25 cellular contexts compared by ENCODE assay signal in the genomic region with DNA sequence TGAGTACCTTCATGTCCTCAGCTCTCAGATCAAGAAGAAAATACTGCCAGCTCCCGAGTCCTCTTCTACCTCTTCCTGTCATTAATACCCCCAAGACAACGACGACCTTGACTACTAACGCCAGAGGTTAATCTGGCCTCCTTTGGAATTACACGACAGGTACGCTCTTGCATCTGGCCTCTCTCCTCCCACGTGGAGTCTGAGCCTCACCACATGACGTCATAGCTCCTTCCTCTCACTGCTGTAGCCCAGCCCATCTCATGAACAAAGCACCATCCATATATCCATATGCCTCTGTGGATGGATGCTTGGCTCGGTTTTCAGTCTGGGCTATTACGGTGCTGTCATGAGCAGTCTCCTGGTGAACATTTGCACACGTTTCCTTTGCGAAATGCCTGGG.
"Had no signal": no experiment of that assay in that cellular context is flagged by ENCODE, and none has a peak within 500 bp of the region (broad histone marks: within the 10 kb centered on the region; RNA-seq: fewer than 3 reads in every experiment).

No MANE protein-coding gene starts in this region.

- H3K27ac Mint-ChIP-seq: activated B cell treated with CpG ODN at 0.5 μM for 24 hours; activated CD8-positive, alpha-beta T cell treated with anti-CD3 and anti-CD28 coated beads for 36 hours; activated naive CD4-positive, alpha-beta T cell treated with anti-CD3 and anti-CD28 coated beads, Interleukin-2, amount 50 U/mL, for 72 hours; activated T-helper 17 cell treated with anti-CD3 and anti-CD28 coated beads, Interleukin-2, amount 50 U/mL, for 72 hours; dendritic cell treated with granulocyte-macrophage colony-stimulating factor and Interleukin-4, amounts not matched to agents 40 ng/mL and 50 ng/mL, for 4 days; nephron; stimulated activated effector memory CD8-positive, alpha-beta T cell treated with anti-CD3 and anti-CD28 coated beads, Interleukin-12 subunit alpha, Interleukin-12 subunit beta, amount 100 ng/mL, for 72 hours; T-helper 2 cell treated with Interferon-gamma antibody and Interleukin-4, amounts not matched to agents 5 μg/mL and 100 μg/mL, for 36 hours; type B pancreatic cell had no signal

- H3K36me3 Mint-ChIP-seq: activated naive CD4-positive, alpha-beta T cell treated with anti-CD3 and anti-CD28 coated beads, Interleukin-2, amount 50 U/mL, for 72 hours; type B pancreatic cell had no signal

- H3K27me3 ChIP-seq: sigmoid colon, vagina had no signal

- H3K9me3 ChIP-seq: esophagus squamous epithelium, left lung, sigmoid colon, vagina had no signal

- H3K4me3 ChIP-seq: esophagus squamous epithelium, left lung, lung, sigmoid colon, vagina had no signal

- H3K27me3 Mint-ChIP-seq: activated CD8-positive, alpha-beta T cell treated with anti-CD3 and anti-CD28 coated beads for 36 hours; activated T-helper 17 cell treated with anti-CD3 and anti-CD28 coated beads, Interleukin-2, amount 50 U/mL, for 72 hours; central memory CD8-positive, alpha-beta T cell; dendritic cell treated with granulocyte-macrophage colony-stimulating factor and Interleukin-4, amounts not matched to agents 40 ng/mL and 50 ng/mL, for 4 days; stimulated activated naive CD8-positive, alpha-beta T cell treated with anti-CD3 and anti-CD28 coated beads, Interleukin-15, amount 100 ng/mL, for 72 hours; type B pancreatic cell had no signal

- H3K27ac ChIP-seq: esophagus squamous epithelium, left lung, sigmoid colon, vagina had no signal

- H3K4me1 Mint-ChIP-seq: nephron had no signal

- H3K4me3 Mint-ChIP-seq: activated B cell treated with CpG ODN at 0.5 μM for 24 hours; activated CD8-positive, alpha-beta T cell treated with anti-CD3 and anti-CD28 coated beads for 36 hours; activated T-cell treated with anti-CD3 and anti-CD28 coated beads, Interleukin-2, amount 50 U/mL, for 4 hours; activated T-helper 17 cell treated with anti-CD3 and anti-CD28 coated beads, Interleukin-2, amount 50 U/mL, for 72 hours; central memory CD8-positive, alpha-beta T cell; dendritic cell treated with granulocyte-macrophage colony-stimulating factor and Interleukin-4, amounts not matched to agents 40 ng/mL and 50 ng/mL, for 4 days; nephron; stimulated activated effector memory CD8-positive, alpha-beta T cell treated with anti-CD3 and anti-CD28 coated beads, Interleukin-12 subunit alpha, Interleukin-12 subunit beta, amount 100 ng/mL, for 72 hours; stimulated activated naive CD8-positive, alpha-beta T cell treated with anti-CD3 and anti-CD28 coated beads, Interleukin-15, amount 100 ng/mL, for 72 hours; T-helper 2 cell treated with Interferon-gamma antibody and Interleukin-4, amounts not matched to agents 5 μg/mL and 100 μg/mL, for 36 hours; type B pancreatic cell had no signal

- H3K36me3 ChIP-seq: esophagus squamous epithelium, left lung, sigmoid colon, vagina had no signal

- ATAC-seq: activated CD8-positive, alpha-beta T cell treated with anti-CD3 and anti-CD28 coated beads for 36 hours; activated naive CD4-positive, alpha-beta T cell treated with anti-CD3 and anti-CD28 coated beads, Interleukin-2, amount 50 U/mL, for 72 hours; activated T-cell treated with anti-CD3 and anti-CD28 coated beads, Interleukin-2, amount 50 U/mL, for 4 hours; activated T-helper 17 cell treated with anti-CD3 and anti-CD28 coated beads, Interleukin-2, amount 50 U/mL, for 72 hours; left lung; stimulated activated effector memory CD8-positive, alpha-beta T cell treated with anti-CD3 and anti-CD28 coated beads, Interleukin-12 subunit alpha, Interleukin-12 subunit beta, amount 100 ng/mL, for 72 hours; stimulated activated naive CD8-positive, alpha-beta T cell treated with anti-CD3 and anti-CD28 coated beads, Interleukin-15, amount 100 ng/mL, for 72 hours had no signal

- DNase-seq: activated B cell treated with CpG ODN at 0.5 μM for 24 hours; activated CD4-positive, alpha-beta T cell treated with anti-CD3 and anti-CD28 coated beads, Interleukin-2, amount 50 U/mL, for 1 hour; activated CD8-positive, alpha-beta T cell treated with anti-CD3 and anti-CD28 coated beads for 36 hours; activated naive CD4-positive, alpha-beta T cell; activated T-cell treated with anti-CD3 and anti-CD28 coated beads, Interleukin-2, amount 50 U/mL, for 4 hours; anterior cingulate cortex; esophagus squamous epithelium; mesendoderm; sigmoid colon; small intestine; stimulated activated CD4-positive, alpha-beta T cell treated with anti-CD3 and anti-CD28 coated beads, Interleukin-4, amount 100 ng/mL, for 24 hours; stimulated activated naive CD8-positive, alpha-beta T cell treated with anti-CD3 and anti-CD28 coated beads, Interleukin-15, amount 100 ng/mL, for 72 hours had no signal

- FAIRE-seq: bronchial epithelial cell, frontal cortex, small intestine had no signal

- H3K4me1 ChIP-seq: left lung, sigmoid colon, vagina had no signal

- H3K9me3 Mint-ChIP-seq: activated B cell treated with CpG ODN at 0.5 μM for 24 hours; activated CD8-positive, alpha-beta T cell treated with anti-CD3 and anti-CD28 coated beads for 36 hours; activated naive CD4-positive, alpha-beta T cell treated with anti-CD3 and anti-CD28 coated beads, Interleukin-2, amount 50 U/mL, for 72 hours; activated T-cell treated with anti-CD3 and anti-CD28 coated beads, Interleukin-2, amount 50 U/mL, for 4 hours; activated T-helper 17 cell treated with anti-CD3 and anti-CD28 coated beads, Interleukin-2, amount 50 U/mL, for 72 hours; central memory CD8-positive, alpha-beta T cell; dendritic cell treated with granulocyte-macrophage colony-stimulating factor and Interleukin-4, amounts not matched to agents 40 ng/mL and 50 ng/mL, for 4 days; nephron; stimulated activated effector memory CD8-positive, alpha-beta T cell treated with anti-CD3 and anti-CD28 coated beads, Interleukin-12 subunit alpha, Interleukin-12 subunit beta, amount 100 ng/mL, for 72 hours; stimulated activated naive CD8-positive, alpha-beta T cell treated with anti-CD3 and anti-CD28 coated beads, Interleukin-15, amount 100 ng/mL, for 72 hours; T-helper 2 cell treated with Interferon-gamma antibody and Interleukin-4, amounts not matched to agents 5 μg/mL and 100 μg/mL, for 36 hours; type B pancreatic cell had no signal
